ENCODE assay signal across 8 cellular contexts in genomic region chr6:26043389-26044139, GRCh38. TPM values are rescaled to one million over a fixed set of nuclear protein-coding genes. Genes with fewer than 3 reads are reported as not detected.
DNase-seq lines count a peak whose midpoint lies in the region; ATAC-seq and TF ChIP-seq lines count a peak whose summit lies in the region.

No MANE protein-coding gene starts in this region.

- H3K4me3 Mint-ChIP-seq in activated naive CD4-positive, alpha-beta T cell treated with anti-CD3 and anti-CD28 coated beads for 36 hours = peak overlapping the region; percentile 83

- H3K27ac ChIP-seq in PC-9 = peak overlapping the region; percentile 77
- H3K27ac ChIP-seq in foreskin keratinocyte = peak overlapping the region; percentile 74

- H3K36me3 ChIP-seq in PC-9 (ENCODE audit: low read depth) = no peaks in the 10 kb centered on the region

- BruUV-seq in PC-9 (replicated peaks; lab: Mats Ljungman, UMichigan) = TSS peak; percentile 97

- TF ChIP-seq CTCF in AG09319 (IDR thresholded peaks at IDR 0.05; ENCODE audit: low read depth, low read length) (no peak), PC-9 (conservative IDR thresholded peaks at IDR 0.05) (no peak), foreskin keratinocyte (conservative IDR thresholded peaks at IDR 0.05) (no peak)

- H3K27me3 Mint-ChIP-seq in activated naive CD4-positive, alpha-beta T cell treated with anti-CD3 and anti-CD28 coated beads for 36 hours (ENCODE audit: low read depth) = no peaks in the 10 kb centered on the region

- H3K4me3 ChIP-seq in PC-9 = peak overlapping the region; percentile 59

- H3F3A ChIP-seq in PC-9 (ENCODE audit: insufficient read depth, low read depth) = peaks cover 19% of the 10 kb centered on the region; the same call in 1 of the 2 replicates

- ATAC-seq in GM19023 (IDR thresholded peaks at IDR 0.05; ENCODE audit: unreplicated experiment) = peak; percentile 61
- ATAC-seq in HG03196 (IDR thresholded peaks at IDR 0.05; ENCODE audit: unreplicated experiment) = peak; percentile 53
- ATAC-seq in foreskin keratinocyte = peak; percentile 77

- H3K79me2 ChIP-seq in PC-9 (ENCODE audit: low read depth) = no peaks in the 10 kb centered on the region

- CTCF ChIA-PET in PC-9 (lab: Charles Lee) = interaction anchor here (0.5 to 0.7 kb wide), 2 partner anchors 60 to 1072 kb away, joined by 3 read pairs; a partner anchor contains a TSS
- CTCF ChIA-PET in activated naive CD4-positive, alpha-beta T cell treated with anti-CD3 and anti-CD28 coated beads for 36 hours (lab: Charles Lee) = interaction anchor here (1.0 to 1.8 kb wide), 6 partner anchors 9 to 26 kb away, joined by 3 to 14 read pairs (median 4); a partner anchor contains a TSS

- H2AFZ ChIP-seq in PC-9 = peak overlapping the region; percentile 73

- H3K27me3 ChIP-seq in PC-9 (ENCODE audit: insufficient read depth, low read depth) (no peaks in the 10 kb centered on the region), foreskin keratinocyte (no peaks in the 10 kb centered on the region)

- H4K20me1 ChIP-seq in PC-9 (ENCODE audit: insufficient read depth) = no peaks in the 10 kb centered on the region

- DNase-seq in AG09319 (ENCODE audit: extremely low read depth, low read depth) (peak; percentile 97), PC-9 (peak; percentile 55 to 92), foreskin keratinocyte (peak; percentile 89 to 96), occipital lobe (lab: John Stamatoyannopoulos, UW) (peak; percentile 72), NCI-H1694 (lab: John Stamatoyannopoulos, UW) (no peak)
- peak; percentile 82 for DNase-seq in activated naive CD4-positive, alpha-beta T cell treated with anti-CD3 and anti-CD28 coated beads for 36 hours

- H3K9me2 ChIP-seq in PC-9 (ENCODE audit: insufficient read depth) = no peaks in the 10 kb centered on the region

- peak overlapping the region; percentile 99 for H3K27ac Mint-ChIP-seq in activated naive CD4-positive, alpha-beta T cell treated with anti-CD3 and anti-CD28 coated beads for 36 hours

- H3K36me3 Mint-ChIP-seq in activated naive CD4-positive, alpha-beta T cell treated with anti-CD3 and anti-CD28 coated beads for 36 hours (ENCODE audit: low read depth) = peaks cover 3% of the 10 kb centered on the region

- peak overlapping the region; percentile 82 for H3K4me2 ChIP-seq in PC-9

- H3K9me3 ChIP-seq in PC-9 (ENCODE audit: insufficient read depth, low read depth) = no peaks in the 10 kb centered on the region

- H3K4me1 Mint-ChIP-seq in activated naive CD4-positive, alpha-beta T cell treated with anti-CD3 and anti-CD28 coated beads for 36 hours (ENCODE audit: low read depth) = peaks cover 13% of the 10 kb centered on the region

- intact Hi-C loops in PC-9 (cut with micrococcal nuclease; ENCODE audit: unreplicated experiment) = no loop called here
- intact Hi-C loops in activated naive CD4-positive, alpha-beta T cell treated with anti-CD3 and anti-CD28 coated beads for 36 hours (cut with micrococcal nuclease) = loop anchor here (1.0 kb wide), 5 partner anchors 10 to 80 kb away; a partner anchor contains a TSS

- H3K4me1 ChIP-seq in PC-9 (replicated peaks; ENCODE audit: insufficient read depth) = peaks cover 12% of the 10 kb centered on the region; the same call in 1 of the 2 replicates
- peaks cover 4% of the 10 kb centered on the region for H3K4me1 ChIP-seq in foreskin keratinocyte

- POLR2A ChIA-PET in PC-9 (lab: Charles Lee; ENCODE audit: unreplicated experiment) = interaction anchor here (0.5 to 2.1 kb wide), 18 partner anchors 9 to 339 kb away, joined by 3 to 33 read pairs (median 4); partner anchors contain the start of gene BTN2A2

- H3K9me3 Mint-ChIP-seq in activated naive CD4-positive, alpha-beta T cell treated with anti-CD3 and anti-CD28 coated beads for 36 hours = no peaks in the 10 kb centered on the region

RNA-seq across cellular contexts. Expression of gene HFE, which starts 43.7 kb away (rescaled TPM):
- total RNA-seq in PC-9 (2021) = 33.3 and 46.0 TPM in 2 replicates
- total RNA-seq in activated naive CD4-positive, alpha-beta T cell treated with anti-CD3 and anti-CD28 coated beads for 36 hours = 1 to 10 TPM in 1 of 2 experiments, under 1 TPM in 1; 0.57 to 1.4 TPM
- 13.2 and 13.6 TPM in 2 replicates for total RNA-seq in foreskin keratinocyte
- polyA plus RNA-seq in foreskin keratinocyte = 4.2 and 5.1 TPM in 2 replicates
- 1.1 TPM for total RNA-seq in occipital lobe
